8 cellular contexts compared by ENCODE assay signal in genomic region chr15:70763120-70763949, GRCh38. TPM values are rescaled to one million over a fixed set of nuclear protein-coding genes. Genes with fewer than 3 reads are reported as not detected.
DNase-seq lines count a peak whose midpoint lies in the region; ATAC-seq and TF ChIP-seq lines count a peak whose summit lies in the region.

UACA (minus strand) TSS chr15:70763558; CDS start chr15:70763407, 151 bp downstream.

- in situ Hi-C loops in ACHN (cut with HindIII; ENCODE audit: low pct_ligation_motif_present, low pct_unique_long_range_greater_than_20kb, low sequenced_read_pairs): no loop called here

- peak; percentile 89 for ATAC-seq in GM19025 (IDR thresholded peaks at IDR 0.05; ENCODE audit: low read depth, unreplicated experiment)
- ATAC-seq in HG03432 (IDR thresholded peaks at IDR 0.05; ENCODE audit: unreplicated experiment): peak; percentile 95
- ATAC-seq in left lung: peak; percentile 98

- no peaks in the 10 kb centered on the region for H3K9me3 Mint-ChIP-seq in activated CD4-positive, alpha-beta memory T cell treated with anti-CD3 and anti-CD28 coated beads, Interleukin-2, amount 10 ng/mL, durations not matched to agents 7 days and 5 days

- no peaks in the 10 kb centered on the region for H3K36me3 Mint-ChIP-seq in activated CD4-positive, alpha-beta memory T cell treated with anti-CD3 and anti-CD28 coated beads, Interleukin-2, amount 10 ng/mL, durations not matched to agents 7 days and 5 days (ENCODE audit: low read depth)

- peak within 1 kb of the TSS; percentile 78 to 79 for H3K9ac ChIP-seq in duodenal mucosa (ENCODE audit: low read depth in 1 of 2, low read length in 2 of 2)

- no peak for TF ChIP-seq CTCF in left lung (IDR thresholded peaks at IDR 0.05)

- POLR2A ChIA-PET in activated CD4-positive, alpha-beta memory T cell treated with anti-CD3 and anti-CD28 coated beads, Interleukin-2, amount 10 ng/mL, durations not matched to agents 7 days and 5 days (lab: Charles Lee): no interaction called here

- H3K4me3 Mint-ChIP-seq in activated CD4-positive, alpha-beta memory T cell treated with anti-CD3 and anti-CD28 coated beads, Interleukin-2, amount 10 ng/mL, durations not matched to agents 7 days and 5 days: peak within 1 kb of the TSS; percentile 77

- H3K4me1 ChIP-seq in duodenal mucosa (ENCODE audit: control insufficient read depth in 1 of 2, insufficient read depth in 2 of 2, low read length in 2 of 2): peaks cover 11 to 29% of the 10 kb centered on the region in 2 donors
- H3K4me1 ChIP-seq in left lung: peaks cover 0 to 35% of the 10 kb centered on the region in 2 donors

- H3K27ac ChIP-seq in duodenal mucosa (ENCODE audit: low read depth, low read length): peak within 1 kb of the TSS; percentile 93
- H3K27ac ChIP-seq in left lung: peak within 1 kb of the TSS; percentile 87 to 93

- peak within 1 kb of the TSS; percentile 80 to 84 for H3K4me3 ChIP-seq in duodenal mucosa (ENCODE audit: low read depth in 1 of 2, low read length in 2 of 2)
- peak within 1 kb of the TSS; percentile 68 to 76 for H3K4me3 ChIP-seq in left lung

- H3K36me3 ChIP-seq in duodenal mucosa (ENCODE audit: control insufficient read depth in 1 of 2, insufficient read depth in 2 of 2, low read length in 2 of 2): no peaks in the 10 kb centered on the region
- no peaks in the 10 kb centered on the region for H3K36me3 ChIP-seq in left lung

- CTCF ChIA-PET in activated CD4-positive, alpha-beta memory T cell treated with anti-CD3 and anti-CD28 coated beads, Interleukin-2, amount 10 ng/mL, durations not matched to agents 7 days and 5 days (lab: Charles Lee): no interaction called here

- no peaks in the 10 kb centered on the region for H3K27me3 ChIP-seq in duodenal mucosa (ENCODE audit: control insufficient read depth in 1 of 2, insufficient read depth in 2 of 2, low read length in 2 of 2)
- peaks cover 14 to 88% of the 10 kb centered on the region in 2 donors for H3K27me3 ChIP-seq in left lung

- intact Hi-C loops in left lung (cut with DNase I): no loop called here

- peak; percentile 96 for DNase-seq in ACHN
- DNase-seq in NCI-H524 (lab: John Stamatoyannopoulos, UW): peak; percentile 96 to 97
- DNase-seq in activated CD4-positive, alpha-beta memory T cell treated with anti-CD3 and anti-CD28 coated beads, Interleukin-2, amount 10 ng/mL, durations not matched to agents 7 days and 5 days: peak; percentile 79
- DNase-seq in left lung: peak; percentile 91
- DNase-seq in stimulated activated CD4-positive, alpha-beta T cell treated with anti-CD3 and anti-CD28 coated beads, Interleukin-1b, Interleukin-23, amount 100 ng/mL, for 48 hours: peak; percentile 79

- no peak within 1 kb of the TSS for H3K27ac Mint-ChIP-seq in activated CD4-positive, alpha-beta memory T cell treated with anti-CD3 and anti-CD28 coated beads, Interleukin-2, amount 10 ng/mL, durations not matched to agents 7 days and 5 days

- peaks cover 23% of the 10 kb centered on the region for H3K4me1 Mint-ChIP-seq in activated CD4-positive, alpha-beta memory T cell treated with anti-CD3 and anti-CD28 coated beads, Interleukin-2, amount 10 ng/mL, durations not matched to agents 7 days and 5 days

- H3K9me3 ChIP-seq in duodenal mucosa (ENCODE audit: control insufficient read depth in 1 of 2, low read length in 2 of 2) (no peaks in the 10 kb centered on the region), left lung (no peaks in the 10 kb centered on the region)

- H3K27me3 Mint-ChIP-seq in activated CD4-positive, alpha-beta memory T cell treated with anti-CD3 and anti-CD28 coated beads, Interleukin-2, amount 10 ng/mL, durations not matched to agents 7 days and 5 days: peaks cover 60% of the 10 kb centered on the region

RNA-seq across cellular contexts. Expression of gene UACA, which starts in this region (rescaled TPM):
- 1 to 10 TPM in 1 of 2 experiments, under 1 TPM in 1; 0.58 to 1.3 TPM for total RNA-seq in activated CD4-positive, alpha-beta memory T cell treated with anti-CD3 and anti-CD28 coated beads, Interleukin-2, amount 10 ng/mL, durations not matched to agents 7 days and 5 days
- total RNA-seq in left lung: 10 to 100 TPM; 43.2 to 45.2 TPM

Comparison
In these comparisons a context has a peak if more than half of its experiments do, and no peak if none do; other contexts are left out.
1. Peak in every context shown above with its lines: DNase-seq, ATAC-seq, H3K4me3 ChIP-seq and H3K27ac ChIP-seq.
2. RNA of gene UACA (total RNA-seq): 43.2 to 45.2 TPM in left lung; 0.58 to 1.3 TPM in activated CD4-positive, alpha-beta memory T cell treated with anti-CD3 and anti-CD28 coated beads, Interleukin-2, amount 10 ng/mL, durations not matched to agents 7 days and 5 days; every median in the first group is over 10 times any median in the second.